ENCODE assay signal across 8 cellular contexts in genomic region chr1:107139833-107140702, GRCh38. TPM values are rescaled to one million over a fixed set of nuclear protein-coding genes. Genes with fewer than 3 reads are reported as not detected.
DNase-seq lines count a peak whose midpoint lies in the region; ATAC-seq and TF ChIP-seq lines count a peak whose summit lies in the region.

No MANE protein-coding gene starts in this region.

- no peak overlapping the region for H3K27ac ChIP-seq in ACC112 (ENCODE audit: low read depth, low read length)
- no peak overlapping the region for H3K27ac ChIP-seq in left ventricle myocardium inferior (replicated peaks)

- no peaks in the 10 kb centered on the region for H3K36me3 Mint-ChIP-seq in activated naive CD8-positive, alpha-beta T cell

- H3K27me3 Mint-ChIP-seq in activated naive CD8-positive, alpha-beta T cell: peaks cover 35% of the 10 kb centered on the region

- H3K36me3 ChIP-seq in ACC112 (ENCODE audit: insufficient read depth, low read length) (no peaks in the 10 kb centered on the region), left ventricle myocardium inferior (no peaks in the 10 kb centered on the region)

- TF ChIP-seq CTCF in GM12865 (IDR thresholded peaks at IDR 0.05; ENCODE audit: insufficient read depth, low read depth, low read length, missing control alignments): no peak
- TF ChIP-seq CTCF in left ventricle myocardium inferior (IDR thresholded peaks at IDR 0.05; ENCODE audit: borderline replicate concordance): no peak

- no peaks in the 10 kb centered on the region for H3K9me3 Mint-ChIP-seq in activated naive CD8-positive, alpha-beta T cell (ENCODE audit: low read depth)

- intact Hi-C loops in left ventricle myocardium inferior (cut with micrococcal nuclease) (no loop called here), posterior cingulate gyrus (cut with DNase I) (loop anchor here (1.0 kb wide), 1 partner anchor 84 kb away; the partner anchor contains the start of gene PRMT6)

- H3K4me3 Mint-ChIP-seq in activated naive CD8-positive, alpha-beta T cell: peak overlapping the region; percentile 83

- DNase-seq in GM12865 (ENCODE audit: low read depth) (peak; percentile 18), left ventricle myocardium inferior (no peak), posterior cingulate gyrus (peak in 9 of 10 donors; percentile 21 to 89 (median 33)), NCI-H2107 treated with DMSO at 0.1 percent for 48 hours (lab: John Stamatoyannopoulos, UW; ENCODE audit: unreplicated experiment) (no peak)
- DNase-seq in Jurkat, Clone E6-1 (ENCODE audit: low read depth, low spot score): peak; percentile 21

- H3K9me3 ChIP-seq in left ventricle myocardium inferior (replicated peaks): no peaks in the 10 kb centered on the region

- H3K27me3 ChIP-seq in ACC112 (ENCODE audit: insufficient read depth, low read length) (peaks cover 65% of the 10 kb centered on the region), left ventricle myocardium inferior (ENCODE audit: low read depth) (peaks cover 86% of the 10 kb centered on the region)

- no peak for ATAC-seq in GM18520 (IDR thresholded peaks at IDR 0.05; ENCODE audit: unreplicated experiment)

- peaks cover 26% of the 10 kb centered on the region for H3K4me1 Mint-ChIP-seq in activated naive CD8-positive, alpha-beta T cell (ENCODE audit: low read depth)

- peak overlapping the region; percentile 51 for H2AFZ ChIP-seq in ACC112 (ENCODE audit: low read length, unreplicated experiment)

- no peaks in the 10 kb centered on the region for H3K4me1 ChIP-seq in ACC112 (ENCODE audit: control insufficient read depth, insufficient read depth, low read length, unreplicated experiment)
- peaks cover 27% of the 10 kb centered on the region for H3K4me1 ChIP-seq in left ventricle myocardium inferior

- H3K4me3 ChIP-seq in ACC112 (ENCODE audit: low read depth, low read length): peak overlapping the region; percentile 74
- peak overlapping the region; percentile 45 for H3K4me3 ChIP-seq in GM12865 (ENCODE audit: low read depth, low read length)
- peak overlapping the region; percentile 8 for H3K4me3 ChIP-seq in Jurkat, Clone E6-1 (ENCODE audit: low read length)
- H3K4me3 ChIP-seq in left ventricle myocardium inferior: peak overlapping the region; percentile 64

- no peaks in the 10 kb centered on the region for H3K79me2 ChIP-seq in ACC112 (ENCODE audit: control insufficient read depth, insufficient read depth, low read length, unreplicated experiment)

- no peak overlapping the region for H3K27ac Mint-ChIP-seq in activated naive CD8-positive, alpha-beta T cell

RNA-seq across cellular contexts. Expression of gene NTNG1, which starts 0.8 kb away (rescaled TPM):
- polyA plus RNA-seq in Jurkat, Clone E6-1 (2012; ENCODE audit: insufficient read depth, insufficient read length): not detected
- total RNA-seq in left ventricle myocardium inferior: 0.30 TPM

Comparison
In these comparisons a context has a peak if more than half of its experiments do, and no peak if none do; other contexts are left out.
1. H3K4me3 ChIP-seq: peak in every context shown above with its lines; median percentile 74 in ACC112; 64 in left ventricle myocardium inferior; 45 in GM12865; 8 in Jurkat, Clone E6-1.
2. DNase-seq: peak in GM12865 (single experiment), Jurkat, Clone E6-1 (single experiment) and posterior cingulate gyrus (9 of 10); none in left ventricle myocardium inferior (single experiment) and NCI-H2107 treated with DMSO at 0.1 percent for 48 hours (single experiment).